ENCODE assay signal across 20 cellular contexts in genomic region chr9:94610181-94610591, GRCh38. TPM values are rescaled to one million over a fixed set of nuclear protein-coding genes. Genes with fewer than 3 reads are reported as not detected.
"Had no signal": no experiment of that assay in that cellular context is flagged by ENCODE, and none has a peak within 500 bp of the region (broad histone marks: within the 10 kb centered on the region; RNA-seq: fewer than 3 reads in every experiment).

No MANE protein-coding gene starts in this region.

- DNase-seq: activated CD4-positive, alpha-beta T cell treated with anti-CD3 and anti-CD28 coated beads, Interleukin-2, amount 50 U/mL, for 4 hours; activated gamma-delta T cell treated with Interleukin-2 at 50 U/mL for 16 hours; caudate nucleus; dorsolateral prefrontal cortex; heart left ventricle; nucleus accumbens; stimulated activated naive CD4-positive, alpha-beta T cell treated with Interleukin-2 at 50 U/mL for 16 hours; SW 1271; tibial artery; uterus; WERI-Rb-1 had no signal

- H3K4me3 ChIP-seq: dorsolateral prefrontal cortex, heart left ventricle, tibial artery, uterus had no signal

- H3K27ac ChIP-seq: dorsolateral prefrontal cortex, epithelial cell of prostate, heart left ventricle, tibial artery, uterus, WERI-Rb-1 had no signal

- H3K4me1 ChIP-seq: tibial artery, uterus had no signal

- H3K36me3 ChIP-seq: heart left ventricle, tibial artery, uterus, WERI-Rb-1 had no signal

- H3K9me3 ChIP-seq: heart left ventricle, tibial artery, uterus had no signal

- ATAC-seq: natural killer cell treated with Interleukin-12 subunit alpha and Interleukin-12 subunit beta and Interleukin-15 and Interleukin-18, amount 100 ng/mL, for 72 hours had no signal

- H3K27me3 ChIP-seq: uterus had no signal

RNA-seq across cellular contexts. Expression of gene FBP2, which starts 16.6 kb away (rescaled TPM):
- total RNA-seq: activated CD8-positive, alpha-beta memory T cell treated with anti-CD3 and anti-CD28 coated beads for 36 hours; activated T-helper 1 cell treated with anti-CD3 and anti-CD28 coated beads, Interleukin-12 subunit alpha, Interleukin-12 subunit beta, Interleukin-2, Interleukin-4 antibody, amounts not matched to agents 30 ng/mL and 10 ng/mL and 1 ng/mL, durations not matched to agents 14 hours and 24 hours and 36 hours; frontal cortex; heart left ventricle; kidney epithelial cell; mesenteric fat pad; natural killer cell treated with Interleukin-12 subunit alpha and Interleukin-12 subunit beta and Interleukin-15 and Interleukin-18, amount 100 ng/mL, for 72 hours; subcutaneous adipose tissue; T-helper 2 cell treated with Interferon-gamma antibody and Interleukin-4, amounts not matched to agents 100 ng/mL and 5 ng/mL, for 36 hours; uterus had no signal

RNA-seq across cellular contexts. Expression of gene FBP1, which starts 29.1 kb away (rescaled TPM):
- total RNA-seq: activated T-helper 1 cell treated with anti-CD3 and anti-CD28 coated beads, Interleukin-12 subunit alpha, Interleukin-12 subunit beta, Interleukin-2, Interleukin-4 antibody, amounts not matched to agents 30 ng/mL and 10 ng/mL and 1 ng/mL, durations not matched to agents 14 hours and 24 hours and 36 hours; frontal cortex; T-helper 2 cell treated with Interferon-gamma antibody and Interleukin-4, amounts not matched to agents 100 ng/mL and 5 ng/mL, for 36 hours had no signal

RNA-seq across cellular contexts. Expression of gene PCAT7, which starts 55.3 kb away (rescaled TPM):
- total RNA-seq: activated CD8-positive, alpha-beta memory T cell treated with anti-CD3 and anti-CD28 coated beads for 36 hours; activated T-helper 1 cell treated with anti-CD3 and anti-CD28 coated beads, Interleukin-12 subunit alpha, Interleukin-12 subunit beta, Interleukin-2, Interleukin-4 antibody, amounts not matched to agents 30 ng/mL and 10 ng/mL and 1 ng/mL, durations not matched to agents 14 hours and 24 hours and 36 hours; frontal cortex; heart left ventricle; kidney epithelial cell; mesenteric fat pad; natural killer cell treated with Interleukin-12 subunit alpha and Interleukin-12 subunit beta and Interleukin-15 and Interleukin-18, amount 100 ng/mL, for 72 hours; subcutaneous adipose tissue; T-helper 2 cell treated with Interferon-gamma antibody and Interleukin-4, amounts not matched to agents 100 ng/mL and 5 ng/mL, for 36 hours; uterus had no signal
